In the genomic region with DNA sequence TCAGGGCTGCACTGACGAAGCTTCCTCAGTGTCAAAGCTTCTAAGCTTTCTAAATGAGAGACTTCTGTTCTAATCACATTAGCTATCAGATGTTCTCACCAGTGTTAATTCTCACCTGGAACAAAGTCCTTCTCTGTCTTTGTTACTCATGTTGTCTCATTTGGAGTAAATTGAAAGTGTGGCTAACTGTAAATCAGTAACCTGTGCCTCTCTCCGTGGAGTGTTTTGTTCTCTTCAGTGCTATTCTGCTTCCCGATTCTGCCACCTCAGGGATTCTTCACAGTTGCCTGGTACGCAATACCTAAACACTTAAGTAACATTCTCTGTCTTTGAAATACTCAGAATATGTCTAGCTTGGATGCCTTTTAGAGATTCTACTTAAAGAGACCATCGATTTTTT, we compare ENCODE assay signal across 1 cellular context.
TF ChIP-seq lines count a peak whose summit lies in the region.

No MANE protein-coding gene starts in this region.

TF ChIP-seq in H1, 55 proteins besides CTCF, POLR2A, EP300 and RAD21:
- TF ChIP-seq RFX5 (IDR thresholded peaks at IDR 0.05; ENCODE audit: borderline replicate concordance, low read depth, low read length): no peak
- TF ChIP-seq, protein P1, sequence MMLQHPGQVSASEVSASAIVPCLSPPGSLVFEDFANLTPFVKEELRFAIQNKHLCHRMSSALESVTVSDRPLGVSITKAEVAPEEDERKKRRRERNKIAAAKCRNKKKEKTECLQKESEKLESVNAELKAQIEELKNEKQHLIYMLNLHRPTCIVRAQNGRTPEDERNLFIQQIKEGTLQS (IDR thresholded peaks at IDR 0.05; ENCODE audit: insufficient read depth, low read depth, low read length): no peak
- no peak for TF ChIP-seq KDM5A (IDR thresholded peaks at IDR 0.05; ENCODE audit: low read length)
- TF ChIP-seq, protein P2, sequence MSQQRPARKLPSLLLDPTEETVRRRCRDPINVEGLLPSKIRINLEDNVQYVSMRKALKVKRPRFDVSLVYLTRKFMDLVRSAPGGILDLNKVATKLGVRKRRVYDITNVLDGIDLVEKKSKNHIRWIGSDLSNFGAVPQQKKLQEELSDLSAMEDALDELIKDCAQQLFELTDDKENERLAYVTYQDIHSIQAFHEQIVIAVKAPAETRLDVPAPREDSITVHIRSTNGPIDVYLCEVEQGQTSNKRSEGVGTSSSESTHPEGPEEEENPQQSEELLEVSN (IDR thresholded peaks at IDR 0.05): no peak
- no peak for TF ChIP-seq SP4 (IDR thresholded peaks at IDR 0.05; ENCODE audit: low read length)
